In the genomic region with DNA sequence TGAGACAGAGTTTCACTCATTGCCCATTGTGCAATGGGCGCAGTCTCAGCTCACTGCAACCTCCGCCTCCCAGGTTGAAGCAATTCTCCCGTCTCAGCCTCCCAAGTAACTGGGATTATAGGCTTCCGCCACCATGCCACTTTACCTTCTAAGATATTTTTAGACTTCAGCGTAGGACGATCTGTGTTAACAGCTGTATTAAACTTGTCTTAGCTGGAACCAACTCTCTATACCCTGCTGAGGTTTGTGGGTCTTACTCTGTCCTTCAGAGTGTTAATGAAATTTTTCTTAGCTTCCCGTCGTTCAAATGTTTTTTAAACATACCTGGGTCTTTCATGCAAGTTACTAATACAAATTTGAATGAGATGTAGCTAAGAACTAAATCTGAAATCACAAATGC, we compare ENCODE assay signal across 35 cellular contexts. TPM values are rescaled to one million over a fixed set of nuclear protein-coding genes. Genes with fewer than 3 reads are reported as not detected.
A peak's percentile ranks its signal among the peaks of the same experiment; 100 is the strongest.
DNase-seq lines count a peak whose midpoint lies in the region; ATAC-seq and TF ChIP-seq lines count a peak whose summit lies in the region.
"Had no signal": no experiment of that assay in that cellular context is flagged by ENCODE, and none has a peak within 500 bp of the region (broad histone marks: within the 10 kb centered on the region; RNA-seq: fewer than 3 reads in every experiment).

No MANE protein-coding gene starts in this region.

- H3K27me3 ChIP-seq in IMR-90 (ENCODE audit: control insufficient read depth, insufficient read depth, low read length), result no peaks in the 10 kb centered on the region
- no peaks in the 10 kb centered on the region for H3K27me3 ChIP-seq in smooth muscle cell (ENCODE audit: low read depth)
- no peaks in the 10 kb centered on the region for H3K27me3 ChIP-seq in ovary
- H3K27me3 ChIP-seq: breast epithelium, colonic mucosa, MG63, upper lobe of left lung had no signal

- H4K91ac ChIP-seq in IMR-90 (ENCODE audit: insufficient read depth, low read depth, low read length), result no peak overlapping the region

- CTCF ChIA-PET in IMR-90 (lab: Yijun Ruan, JAX), result interaction anchor here (1.6 kb wide), 1 partner anchor 144 kb away, joined by 3 read pairs; no protein-coding TSS in a partner anchor

- no peak overlapping the region for H2BK20ac ChIP-seq in IMR-90 (ENCODE audit: low read depth, low read length)

- no peak for DNase-seq in activated T-cell treated with anti-CD3 and anti-CD28 coated beads, Interleukin-2, amount 50 U/mL, for 72 hours
- DNase-seq in activated T-cell treated with anti-CD3 and anti-CD28 coated beads, Interleukin-2, amount 50 U/mL, for 48 hours, result no peak
- DNase-seq in IMR-90 (no peak), smooth muscle cell (lab: John Stamatoyannopoulos, UW; ENCODE audit: unreplicated experiment) (no peak), ovary (no peak), T1000 (lab: John Stamatoyannopoulos, UW) (no peak), NCI-H748 (lab: John Stamatoyannopoulos, UW; ENCODE audit: unreplicated experiment) (no peak)
- DNase-seq: 8988T; activated CD4-positive, CD25-positive, alpha-beta regulatory T cell; activated CD8-positive, alpha-beta memory T cell treated with anti-CD3 and anti-CD28 coated beads, Interleukin-2, amount 10 ng/mL, durations not matched to agents 7 days and 5 days; activated naive CD4-positive, alpha-beta T cell treated with anti-CD3 and anti-CD28 coated beads for 36 hours; activated T-cell treated with anti-CD3 and anti-CD28 coated beads, Interleukin-2, amount 50 U/mL, for 4 hours; amygdala; CD8-positive, alpha-beta T cell; colonic mucosa; effector CD8-positive, alpha-beta T cell; GOT3; hypothalamus; immature natural killer cell; KG1; left colon; mesendoderm; MG63; NCI-H1105; NCI-H2029; NCI-H526; NK-92 treated with Interleukin-12 subunit alpha and Interleukin-12 subunit beta, amount 100 ng/mL, for 24 hours; stimulated activated CD4-positive, alpha-beta T cell treated with anti-CD3 and anti-CD28 coated beads, Interleukin-15, amount 100 ng/mL, for 24 hours; stimulated activated CD4-positive, alpha-beta T cell treated with anti-CD3 and anti-CD28 coated beads, Interleukin-4, amount 100 ng/mL, for 4 hours; T-helper 1 cell; upper lobe of left lung had no signal

- peaks cover 9 to 28% of the 10 kb centered on the region in 2 donors for H3K36me3 Mint-ChIP-seq in activated T-cell treated with anti-CD3 and anti-CD28 coated beads, Interleukin-2, amount 50 U/mL, for 72 hours (ENCODE audit: insufficient read depth in 2 of 2)
- peaks cover 62% of the 10 kb centered on the region for H3K36me3 Mint-ChIP-seq in dendritic cell treated with granulocyte-macrophage colony-stimulating factor and Interleukin-4, amounts not matched to agents 40 ng/mL and 50 ng/mL, for 4 days (ENCODE audit: low read depth)

- no peak for ATAC-seq in activated T-cell treated with anti-CD3 and anti-CD28 coated beads, Interleukin-2, amount 50 U/mL, for 72 hours (replicated peaks in 1 of 2)
- ATAC-seq in IMR-90 (ENCODE audit: low read depth), result no peak
- ATAC-seq: activated CD8-positive, alpha-beta memory T cell treated with anti-CD3 and anti-CD28 coated beads, Interleukin-2, amount 10 ng/mL, durations not matched to agents 7 days and 5 days; activated T-cell treated with anti-CD3 and anti-CD28 coated beads, Interleukin-2, amount 50 U/mL, for 4 hours; CD8-positive, alpha-beta T cell; left colon; sciatic nerve had no signal

- peaks cover 100% of the 10 kb centered on the region for H3K79me2 ChIP-seq in smooth muscle cell (ENCODE audit: low read depth)

- no peak overlapping the region for H3K23ac ChIP-seq in IMR-90 (ENCODE audit: low read depth, low read length)

- in situ Hi-C loops in IMR-90 (cut with MboI; ENCODE audit: low sequenced_read_pairs), result loop anchor here (25.0 kb wide), 1 partner anchor 452 kb away; the partner anchor contains the start of gene EXOC1

- H3K79me1 ChIP-seq in IMR-90 (ENCODE audit: low read depth in 1 of 2, low read length in 2 of 2), result peaks cover 14 to 66% of the 10 kb centered on the region in 2 experiments

- H2BK15ac ChIP-seq in IMR-90 (ENCODE audit: low read depth, low read length), result no peak overlapping the region

- peaks cover 86% of the 10 kb centered on the region for H4K20me1 ChIP-seq in IMR-90 (ENCODE audit: insufficient read depth, low read length)
- peaks cover 100% of the 10 kb centered on the region for H4K20me1 ChIP-seq in smooth muscle cell (ENCODE audit: low read depth)

- H3K27ac ChIP-seq in IMR-90 (ENCODE audit: insufficient read depth, low read length) (no peak overlapping the region), smooth muscle cell (ENCODE audit: low read depth) (peak overlapping the region; percentile 48), ovary (no peak overlapping the region)
- H3K27ac ChIP-seq: breast epithelium, colonic mucosa had no signal

- peak overlapping the region; percentile 78 for H3K27ac Mint-ChIP-seq in activated T-cell treated with anti-CD3 and anti-CD28 coated beads, Interleukin-2, amount 50 U/mL, for 72 hours
- peak overlapping the region; percentile 80 for H3K27ac Mint-ChIP-seq in dendritic cell treated with granulocyte-macrophage colony-stimulating factor and Interleukin-4, amounts not matched to agents 40 ng/mL and 50 ng/mL, for 4 days
- H3K27ac Mint-ChIP-seq: activated naive CD4-positive, alpha-beta T cell treated with anti-CD3 and anti-CD28 coated beads for 36 hours; CD8-positive, alpha-beta T cell; progenitor cell of endocrine pancreas had no signal

- H3K4ac ChIP-seq in IMR-90 (ENCODE audit: low read depth, low read length), result no peak overlapping the region

- no peak overlapping the region for H4K5ac ChIP-seq in IMR-90 (ENCODE audit: low read depth, low read length)

- H3K4me2 ChIP-seq in IMR-90 (ENCODE audit: low read depth, low read length) (no peak overlapping the region), smooth muscle cell (no peak overlapping the region)

- H2AFZ ChIP-seq in IMR-90 (replicated peaks; ENCODE audit: low read length, poor library complexity) (no peak overlapping the region), smooth muscle cell (ENCODE audit: low read depth) (no peak overlapping the region)

- H3K9me3 ChIP-seq in IMR-90 (ENCODE audit: control insufficient read depth, insufficient read depth, low read length) (no peaks in the 10 kb centered on the region), smooth muscle cell (replicated peaks; ENCODE audit: low read depth) (no peaks in the 10 kb centered on the region), ovary (no peaks in the 10 kb centered on the region)
- H3K9me3 ChIP-seq: breast epithelium, colonic mucosa, MG63, upper lobe of left lung had no signal

- H3K9me1 ChIP-seq in IMR-90 (ENCODE audit: insufficient read depth, low read length), result peaks cover 15% of the 10 kb centered on the region; the same call in 1 of the 2 replicates

- no peaks in the 10 kb centered on the region for H3F3A ChIP-seq in smooth muscle cell (ENCODE audit: low read depth)

- H3K56ac ChIP-seq in IMR-90 (ENCODE audit: extremely low read depth, insufficient read depth, low read length), result no peak overlapping the region

- intact Hi-C loops in IMR-90 (cut with micrococcal nuclease), result no loop called here
- intact Hi-C loops in dendritic cell treated with granulocyte-macrophage colony-stimulating factor and Interleukin-4, amounts not matched to agents 40 ng/mL and 50 ng/mL, for 4 days (cut with micrococcal nuclease), result no loop called here
- intact Hi-C loops in ovary (cut with DNase I), result no loop called here

- no peak for TF ChIP-seq RAD21 in IMR-90 (IDR thresholded peaks at IDR 0.05; ENCODE audit: low read length)

- no peak overlapping the region for H4K8ac ChIP-seq in IMR-90 (ENCODE audit: low read depth in 2 of 2, low read length in 2 of 2)

- H3K4me3 ChIP-seq in IMR-90 (ENCODE audit: insufficient read depth, low read depth, low read length) (no peak overlapping the region), smooth muscle cell (no peak overlapping the region), ovary (no peak overlapping the region)
- H3K4me3 ChIP-seq: breast epithelium, colonic mucosa, MG63, upper lobe of left lung had no signal

- BruUV-seq in IMR-90 (replicated peaks; lab: Mats Ljungman, UMichigan), result no TSS peak

- TF ChIP-seq EP300 in ovary (IDR thresholded peaks at IDR 0.05), result no peak

- peaks cover 30% of the 10 kb centered on the region for H3K4me1 Mint-ChIP-seq in activated T-cell treated with anti-CD3 and anti-CD28 coated beads, Interleukin-2, amount 50 U/mL, for 72 hours (ENCODE audit: low read depth)
- H3K4me1 Mint-ChIP-seq in dendritic cell treated with granulocyte-macrophage colony-stimulating factor and Interleukin-4, amounts not matched to agents 40 ng/mL and 50 ng/mL, for 4 days (ENCODE audit: low read depth), result peaks cover 31% of the 10 kb centered on the region

- POLR2A ChIA-PET in IMR-90 (lab: Charles Lee; ENCODE audit: unreplicated experiment), result interaction anchor here (0.6 kb wide), 1 partner anchor 461 kb away, joined by 3 read pairs; no protein-coding TSS in a partner anchor

- H2BK5ac ChIP-seq in IMR-90 (ENCODE audit: low read depth, low read length, poor library complexity, severe bottlenecking), result no peak overlapping the region

- H2AK5ac ChIP-seq in IMR-90 (ENCODE audit: low read depth, low read length), result no peak overlapping the region

- no peak overlapping the region for H3K18ac ChIP-seq in IMR-90 (ENCODE audit: low read depth, low read length)

- H3K9ac ChIP-seq in IMR-90 (ENCODE audit: low read depth, low read length), result no peak overlapping the region
- no peak overlapping the region for H3K9ac ChIP-seq in smooth muscle cell (ENCODE audit: low read depth)

- peaks cover 25% of the 10 kb centered on the region for H3K36me3 ChIP-seq in IMR-90 (ENCODE audit: control insufficient read depth, insufficient read depth, low read length)
- H3K36me3 ChIP-seq in smooth muscle cell (ENCODE audit: low read depth), result peaks cover 5% of the 10 kb centered on the region
- no peaks in the 10 kb centered on the region for H3K36me3 ChIP-seq in ovary
- H3K36me3 ChIP-seq: breast epithelium, colonic mucosa had no signal

- H2BK120ac ChIP-seq in IMR-90 (ENCODE audit: low read depth, low read length), result no peak overlapping the region

- TF ChIP-seq CTCF in IMR-90 (conservative IDR thresholded peaks at IDR 0.05; ENCODE audit: low read depth, low read length) (no peak), smooth muscle cell (IDR thresholded peaks at IDR 0.05; ENCODE audit: borderline replicate concordance, insufficient read depth, poor library complexity, severe bottlenecking) (no peak), ovary (IDR thresholded peaks at IDR 0.05) (no peak)

- no peak for TF ChIP-seq POLR2A in IMR-90 (IDR thresholded peaks at IDR 0.05; ENCODE audit: low read depth, low read length)
- TF ChIP-seq POLR2A in ovary (IDR thresholded peaks at IDR 0.05), result no peak

- H3K4me3 Mint-ChIP-seq in activated T-cell treated with anti-CD3 and anti-CD28 coated beads, Interleukin-2, amount 50 U/mL, for 72 hours, result no peak overlapping the region
- no peak overlapping the region for H3K4me3 Mint-ChIP-seq in dendritic cell treated with granulocyte-macrophage colony-stimulating factor and Interleukin-4, amounts not matched to agents 40 ng/mL and 50 ng/mL, for 4 days
- H3K4me3 Mint-ChIP-seq: activated CD8-positive, alpha-beta memory T cell treated with anti-CD3 and anti-CD28 coated beads, Interleukin-2, amount 10 ng/mL, durations not matched to agents 7 days and 5 days; activated naive CD4-positive, alpha-beta T cell treated with anti-CD3 and anti-CD28 coated beads for 36 hours; activated T-cell treated with anti-CD3 and anti-CD28 coated beads, Interleukin-2, amount 50 U/mL, for 4 hours; CD8-positive, alpha-beta T cell; immature natural killer cell had no signal

- H3K9me3 Mint-ChIP-seq in activated T-cell treated with anti-CD3 and anti-CD28 coated beads, Interleukin-2, amount 50 U/mL, for 72 hours, result no peaks in the 10 kb centered on the region
- no peaks in the 10 kb centered on the region for H3K9me3 Mint-ChIP-seq in dendritic cell treated with granulocyte-macrophage colony-stimulating factor and Interleukin-4, amounts not matched to agents 40 ng/mL and 50 ng/mL, for 4 days
- H3K9me3 Mint-ChIP-seq: activated naive CD4-positive, alpha-beta T cell treated with anti-CD3 and anti-CD28 coated beads for 36 hours; activated T-cell treated with anti-CD3 and anti-CD28 coated beads, Interleukin-2, amount 50 U/mL, for 4 hours; CD8-positive, alpha-beta T cell; immature natural killer cell had no signal

- H3K14ac ChIP-seq in IMR-90 (replicated peaks; ENCODE audit: low read depth, low read length), result no peak overlapping the region

- H3K4me1 ChIP-seq in IMR-90 (ENCODE audit: control insufficient read depth, insufficient read depth, low read length) (peaks cover 8% of the 10 kb centered on the region), smooth muscle cell (ENCODE audit: low read depth) (peaks cover 5% of the 10 kb centered on the region), ovary (ENCODE audit: insufficient read depth) (peaks cover 2% of the 10 kb centered on the region)
- H3K4me1 ChIP-seq: breast epithelium, colonic mucosa had no signal

- WGBS in IMR-90 (ENCODE audit: extremely low coverage in 2 of 2, insufficient read length in 1 of 2), 2 experiments, result no CpG with 5 or more reads among the region's 8 CpGs
- WGBS in smooth muscle cell (ENCODE audit: low lambda C conversion rate), result 95% methylated on average over 8 of the region's 8 CpGs
- 88 to 89% (median 89%) methylated on average over 8 of the region's 8 CpGs for WGBS in ovary, 3 donors

- no peak overlapping the region for H2AK9ac ChIP-seq in IMR-90 (replicated peaks; ENCODE audit: low read depth, low read length, poor library complexity)

- dilution Hi-C loops in IMR-90 (cut with HindIII; ENCODE audit: low sequenced_read_pairs, unreplicated experiment), result no loop called here

- no peaks in the 10 kb centered on the region for H3K27me3 Mint-ChIP-seq in activated T-cell treated with anti-CD3 and anti-CD28 coated beads, Interleukin-2, amount 50 U/mL, for 72 hours (ENCODE audit: low read depth)
- no peaks in the 10 kb centered on the region for H3K27me3 Mint-ChIP-seq in dendritic cell treated with granulocyte-macrophage colony-stimulating factor and Interleukin-4, amounts not matched to agents 40 ng/mL and 50 ng/mL, for 4 days
- H3K27me3 Mint-ChIP-seq: activated CD8-positive, alpha-beta memory T cell treated with anti-CD3 and anti-CD28 coated beads, Interleukin-2, amount 10 ng/mL, durations not matched to agents 7 days and 5 days; progenitor cell of endocrine pancreas had no signal

RNA-seq across cellular contexts. Expression of gene TMEM165, which starts 14.7 kb away (rescaled TPM):
- 10 to 100 TPM; 65.8 to 65.9 TPM for total RNA-seq in activated T-cell treated with anti-CD3 and anti-CD28 coated beads, Interleukin-2, amount 50 U/mL, for 72 hours
- 49.6 and 88.3 TPM in 2 replicates for total RNA-seq in IMR-90 (2012; rRNA removed)
- 73.3 and 83.0 TPM in 2 replicates for polyA plus RNA-seq in IMR-90 (2012; rRNA removed)
- polyA plus RNA-seq in IMR-90 (2012; cell fraction: cytosol; rRNA removed), result 24.8 and 66.4 TPM in 2 replicates
- polyA plus RNA-seq in IMR-90 (2012; cell fraction: nucleus; rRNA removed; ENCODE audit: low replicate concordance), result 80.3 and 193 TPM in 2 replicates
- total RNA-seq in smooth muscle cell, result 235 and 266 TPM in 2 replicates
- 167 and 178 TPM in 2 replicates for polyA plus RNA-seq in smooth muscle cell
- total RNA-seq in ovary, result 100 to 1,000 TPM in 1 of 7 donors, 10 to 100 TPM in 6; 54.6 to 230 (median 84.1) TPM
- 10 to 100 TPM; 33.3 to 57.8 TPM for polyA plus RNA-seq in ovary
